ENCODE assay signal across 9 cellular contexts in the genomic region with DNA sequence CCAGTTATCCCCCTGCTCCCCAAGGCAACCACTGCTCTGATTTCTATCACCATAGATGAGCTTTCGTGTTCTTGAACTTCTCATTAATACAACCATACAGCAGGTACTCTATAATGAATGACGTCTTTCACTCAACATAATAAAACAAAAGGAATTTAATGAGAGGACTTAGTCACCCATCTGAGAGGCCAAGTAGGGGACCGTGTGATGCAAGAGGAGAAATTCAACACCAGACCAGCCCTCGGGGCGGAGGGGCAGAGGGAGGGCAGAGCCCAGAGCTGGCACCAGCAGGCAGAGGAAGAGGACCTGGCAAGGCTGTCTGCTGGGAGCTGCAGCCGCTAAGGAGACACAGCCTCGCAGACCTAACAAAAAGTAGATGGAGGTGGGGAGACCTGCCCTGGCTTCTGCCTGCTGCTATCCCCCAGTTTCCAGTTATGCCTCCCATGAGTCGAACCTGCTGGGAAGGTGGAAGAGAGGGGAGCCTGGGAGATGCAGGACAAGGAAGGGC. TPM values are rescaled to one million over a fixed set of nuclear protein-coding genes. Genes with fewer than 3 reads are reported as not detected.
A peak's percentile ranks its signal among the peaks of the same experiment; 100 is the strongest.
DNase-seq lines count a peak whose midpoint lies in the region; ATAC-seq and FAIRE-seq lines count a peak whose summit lies in the region.
"Had no signal": no experiment of that assay in that cellular context is flagged by ENCODE, and none has a peak within 500 bp of the region (broad histone marks: within the 10 kb centered on the region; RNA-seq: fewer than 3 reads in every experiment).

No MANE protein-coding gene starts in this region.

- no peak for ATAC-seq in HG03571 (IDR thresholded peaks at IDR 0.05; ENCODE audit: unreplicated experiment)
- ATAC-seq in activated CD4-positive, alpha-beta T cell treated with anti-CD3 and anti-CD28 coated beads for 36 hours = no peak
- no peak for ATAC-seq in HG03108 (IDR thresholded peaks at IDR 0.05; ENCODE audit: unreplicated experiment)

- no peaks in the 10 kb centered on the region for H3K9me3 Mint-ChIP-seq in CD8-positive, alpha-beta memory T cell
- H3K9me3 Mint-ChIP-seq in activated CD4-positive, alpha-beta T cell treated with anti-CD3 and anti-CD28 coated beads for 36 hours (ENCODE audit: low read depth) = no peaks in the 10 kb centered on the region

- CTCF ChIA-PET in CD8-positive, alpha-beta memory T cell (lab: Charles Lee) = no interaction called here
- CTCF ChIA-PET in activated CD4-positive, alpha-beta T cell treated with anti-CD3 and anti-CD28 coated beads for 36 hours (lab: Charles Lee) = interaction anchor here (1.2 kb wide), 1 partner anchor 19 kb away, joined by 3 read pairs; no protein-coding TSS in a partner anchor

- no peaks in the 10 kb centered on the region for H3K36me3 Mint-ChIP-seq in CD8-positive, alpha-beta memory T cell
- no peaks in the 10 kb centered on the region for H3K36me3 Mint-ChIP-seq in activated CD4-positive, alpha-beta T cell treated with anti-CD3 and anti-CD28 coated beads for 36 hours (ENCODE audit: low read depth)

- H3K4me3 ChIP-seq in CD8-positive, alpha-beta memory T cell (ENCODE audit: low read length) = no peak overlapping the region
- H3K4me3 ChIP-seq: suprapubic skin had no signal

- no peaks in the 10 kb centered on the region for H3K27me3 ChIP-seq in CD8-positive, alpha-beta memory T cell (ENCODE audit: insufficient read depth, low read length, poor library complexity, severe bottlenecking)
- H3K27me3 ChIP-seq: suprapubic skin had no signal

- H3K36me3 ChIP-seq in CD8-positive, alpha-beta memory T cell (ENCODE audit: insufficient read depth, low read length) = no peaks in the 10 kb centered on the region
- H3K36me3 ChIP-seq: suprapubic skin had no signal

- peaks cover 0 to 2% (median 0%) of the 10 kb centered on the region in 3 donors for H3K4me1 Mint-ChIP-seq in CD8-positive, alpha-beta memory T cell
- peaks cover 16% of the 10 kb centered on the region for H3K4me1 Mint-ChIP-seq in activated CD4-positive, alpha-beta T cell treated with anti-CD3 and anti-CD28 coated beads for 36 hours

- H3K27ac Mint-ChIP-seq in CD8-positive, alpha-beta memory T cell = no peak overlapping the region
- no peak overlapping the region for H3K27ac Mint-ChIP-seq in activated CD4-positive, alpha-beta T cell treated with anti-CD3 and anti-CD28 coated beads for 36 hours

- FAIRE-seq in G401.6 (lab: Jason Lieb, UNC) = peak; percentile 98

- peaks cover 0 to 6% of the 10 kb centered on the region in 2 donors for H3K27me3 Mint-ChIP-seq in CD8-positive, alpha-beta memory T cell
- no peaks in the 10 kb centered on the region for H3K27me3 Mint-ChIP-seq in activated CD4-positive, alpha-beta T cell treated with anti-CD3 and anti-CD28 coated beads for 36 hours

- intact Hi-C loops in activated CD4-positive, alpha-beta T cell treated with anti-CD3 and anti-CD28 coated beads for 36 hours (cut with DNase I, micrococcal nuclease) = no loop called here

- H3K4me1 ChIP-seq in CD8-positive, alpha-beta memory T cell (ENCODE audit: insufficient read depth, low read length) = no peaks in the 10 kb centered on the region

- no peak overlapping the region for H3K4me3 Mint-ChIP-seq in CD8-positive, alpha-beta memory T cell
- H3K4me3 Mint-ChIP-seq in activated CD4-positive, alpha-beta T cell treated with anti-CD3 and anti-CD28 coated beads for 36 hours = no peak overlapping the region

- no peaks in the 10 kb centered on the region for H3K9me3 ChIP-seq in CD8-positive, alpha-beta memory T cell (ENCODE audit: low read length)
- H3K9me3 ChIP-seq: suprapubic skin had no signal

- POLR2A ChIA-PET in CD8-positive, alpha-beta memory T cell (lab: Charles Lee) = no interaction called here
- POLR2A ChIA-PET in activated CD4-positive, alpha-beta T cell treated with anti-CD3 and anti-CD28 coated beads for 36 hours (lab: Charles Lee) = no interaction called here

- DNase-seq in NCI-H2196 treated with DMSO at 0.1 percent for 48 hours (lab: John Stamatoyannopoulos, UW; ENCODE audit: unreplicated experiment) (peak; percentile 84), dermis blood vessel endothelial cell (peak; percentile 85), mucosa of gallbladder (ENCODE audit: low spot score) (peak; percentile 42)
- DNase-seq in CD8-positive, alpha-beta memory T cell = no peak
- no peak for DNase-seq in activated CD4-positive, alpha-beta T cell treated with anti-CD3 and anti-CD28 coated beads for 36 hours

- no peak overlapping the region for H3K27ac ChIP-seq in CD8-positive, alpha-beta memory T cell (ENCODE audit: low read depth, low read length)
- H3K27ac ChIP-seq: suprapubic skin had no signal

RNA-seq across cellular contexts. Expression of gene CCN5, which starts 13.7 kb away (rescaled TPM):
- total RNA-seq in dermis blood vessel endothelial cell (not detected in 2 replicates), mucosa of gallbladder (1.6 TPM)
- not detected for total RNA-seq in CD8-positive, alpha-beta memory T cell
- polyA plus RNA-seq in CD8-positive, alpha-beta memory T cell = not detected
- not detected for total RNA-seq in activated CD4-positive, alpha-beta T cell treated with anti-CD3 and anti-CD28 coated beads for 36 hours

RNA-seq across cellular contexts. Expression of gene KCNK15, which starts 16.8 kb away (rescaled TPM):
- total RNA-seq in dermis blood vessel endothelial cell (0.05 and 0.17 TPM in 2 replicates), mucosa of gallbladder (14.2 TPM)
- total RNA-seq in CD8-positive, alpha-beta memory T cell = under 1 TPM; 0.09 to 0.15 TPM
- not detected for polyA plus RNA-seq in CD8-positive, alpha-beta memory T cell
- 1 to 10 TPM; 1.1 to 1.4 TPM for total RNA-seq in activated CD4-positive, alpha-beta T cell treated with anti-CD3 and anti-CD28 coated beads for 36 hours

Comparison
In these comparisons a context has a peak if more than half of its experiments do, and no peak if none do; other contexts are left out.
1. DNase-seq: peak in NCI-H2196 treated with DMSO at 0.1 percent for 48 hours (single experiment), dermis blood vessel endothelial cell (single experiment) and mucosa of gallbladder (single experiment); none in CD8-positive, alpha-beta memory T cell (0 of 5) and activated CD4-positive, alpha-beta T cell treated with anti-CD3 and anti-CD28 coated beads for 36 hours (single experiment).